In genomic region chr17:68035523-68036303, GRCh38 we compare ENCODE assay signal across 8 cellular contexts. TPM values are rescaled to one million over a fixed set of nuclear protein-coding genes. Genes with fewer than 3 reads are reported as not detected.
DNase-seq lines count a peak whose midpoint lies in the region; ATAC-seq and TF ChIP-seq lines count a peak whose summit lies in the region.

TSS of gene KPNA2 (plus strand) at chr17:68035735. CDS start at chr17:68037133, 1,398 bp downstream.

- H3K9me3 ChIP-seq in heart left ventricle (no peaks in the 10 kb centered on the region), trophoblast cell (ENCODE audit: insufficient read depth, low read depth, low read length) (no peaks in the 10 kb centered on the region), tibial nerve (no peaks in the 10 kb centered on the region)

- H3K4me1 Mint-ChIP-seq in T-cell, result peaks cover 8 to 21% (median 14%) of the 10 kb centered on the region in 3 donors

- H3K4me3 ChIP-seq in heart left ventricle, result peak within 1 kb of the TSS; percentile 70 to 99 (median 88)
- peak within 1 kb of the TSS; percentile 96 for H3K4me3 ChIP-seq in trophoblast cell (ENCODE audit: low read depth, low read length)
- H3K4me3 ChIP-seq in tibial nerve, result peak within 1 kb of the TSS; percentile 86 to 96 (median 90)

- TF ChIP-seq EP300 in tibial nerve (IDR thresholded peaks at IDR 0.05), result peak in 1 of 2 donors; percentile 87

- peak within 1 kb of the TSS; percentile 77 for H3K4me2 ChIP-seq in trophoblast cell (ENCODE audit: low read length)

- H3K36me3 ChIP-seq in heart left ventricle (peaks cover 0 to 37% (median 34%) of the 10 kb centered on the region in 9 donors), trophoblast cell (ENCODE audit: control insufficient read depth in 1 of 2, insufficient read depth in 2 of 2, low read length in 2 of 2) (peaks cover 26 to 31% of the 10 kb centered on the region in 2 experiments), tibial nerve (peaks cover 0 to 32% (median 0%) of the 10 kb centered on the region in 3 donors)

- peak within 1 kb of the TSS; percentile 82 for H3K14ac ChIP-seq in trophoblast cell (ENCODE audit: low read length)

- H3K27me3 ChIP-seq in heart left ventricle (no peaks in the 10 kb centered on the region), trophoblast cell (ENCODE audit: insufficient read depth, low read length) (no peaks in the 10 kb centered on the region), tibial nerve (no peaks in the 10 kb centered on the region)

- in situ Hi-C loops in GM13977 (cut with MboI; ENCODE audit: low pct_unique_long_range_greater_than_20kb, low sequenced_read_pairs, unreplicated experiment), result no loop called here

- no peak within 1 kb of the TSS for H2BK12ac ChIP-seq in trophoblast cell (ENCODE audit: low read length)

- H3K4ac ChIP-seq in trophoblast cell (ENCODE audit: low read depth, low read length), result peak within 1 kb of the TSS; percentile 99

- H3K4me1 ChIP-seq in heart left ventricle, result peaks cover 0 to 24% (median 15%) of the 10 kb centered on the region in 12 donors
- no peaks in the 10 kb centered on the region for H3K4me1 ChIP-seq in trophoblast cell (ENCODE audit: control insufficient read depth in 1 of 2, insufficient read depth in 2 of 2, low read length in 2 of 2)
- peaks cover 0 to 22% (median 6%) of the 10 kb centered on the region in 4 donors for H3K4me1 ChIP-seq in tibial nerve

- H4K12ac ChIP-seq in trophoblast cell (ENCODE audit: low read depth, low read length), result peak within 1 kb of the TSS; percentile 20

- no peak for TF ChIP-seq CTCF in GM13977 (IDR thresholded peaks at IDR 0.05; ENCODE audit: extremely low read depth, insufficient read depth, missing control alignments)
- TF ChIP-seq CTCF in heart left ventricle (IDR thresholded peaks at IDR 0.05), result no peak
- peak in 1 of 5 experiments; percentile 19 for TF ChIP-seq CTCF in tibial nerve (IDR thresholded peaks at IDR 0.05)

- TF ChIP-seq POLR2A in heart left ventricle (IDR thresholded peaks at IDR 0.05) (peak; percentile 36 to 91), tibial nerve (IDR thresholded peaks at IDR 0.05) (peak; percentile 37 to 72)

- peak within 1 kb of the TSS; percentile 81 for H2BK5ac ChIP-seq in trophoblast cell (ENCODE audit: low read depth, low read length, poor library complexity)

- intact Hi-C loops in heart left ventricle (cut with DNase I), result loop anchor here in 2 of 10 donors (5.0 to 10.0 kb wide), 3 partner anchors 43 to 69 kb away; no protein-coding TSS in a partner anchor

- peak within 1 kb of the TSS; percentile 88 for H4K8ac ChIP-seq in trophoblast cell (ENCODE audit: low read depth, low read length)

- CTCF ChIA-PET in T-cell (lab: Charles Lee), result interaction anchor here (0.6 to 1.0 kb wide), 7 partner anchors 11 to 814 kb away, joined by 3 to 11 read pairs (median 4); partner anchors contain the start of gene NOL11 (in 1 of the 2)

- POLR2A ChIA-PET in T-cell (lab: Charles Lee), result interaction anchor here in 1 of 2 donors (0.6 to 0.8 kb wide), 4 partner anchors 16 to 693 kb away, joined by 4 to 7 read pairs (median 4); no protein-coding TSS in a partner anchor

- H4K91ac ChIP-seq in trophoblast cell (ENCODE audit: low read depth, low read length), result peak within 1 kb of the TSS; percentile 54

- peaks cover 13% of the 10 kb centered on the region for H3K79me2 ChIP-seq in trophoblast cell (ENCODE audit: control insufficient read depth, insufficient read depth, low read length, poor library complexity)

- peak within 1 kb of the TSS; percentile 78 for H3K18ac ChIP-seq in trophoblast cell (ENCODE audit: low read length)

- H3K9ac ChIP-seq in trophoblast cell (ENCODE audit: low read length), result peak within 1 kb of the TSS; percentile 95

- no peaks in the 10 kb centered on the region for H3K27me3 Mint-ChIP-seq in T-cell

- H3K23ac ChIP-seq in trophoblast cell (ENCODE audit: low read length), result no peak within 1 kb of the TSS

- peak within 1 kb of the TSS; percentile 78 to 95 (median 91) for H3K4me3 Mint-ChIP-seq in T-cell

- DNase-seq in GM13977 (ENCODE audit: low spot score) (peak; percentile 98), NCI-H146 (lab: John Stamatoyannopoulos, UW) (peak; percentile 100), T-cell (peak; percentile 70 to 91 (median 87)), heart left ventricle (peak; percentile 94 to 96 (median 95)), trophoblast cell (peak; percentile 94 to 99), tibial nerve (ENCODE audit: low spot score in 2 of 2) (peak; percentile 86 to 93)

- peak within 1 kb of the TSS; percentile 13 for H2BK120ac ChIP-seq in trophoblast cell (ENCODE audit: insufficient read depth, low read length, poor library complexity)

- peak within 1 kb of the TSS; percentile 90 for H2AFZ ChIP-seq in trophoblast cell (ENCODE audit: insufficient read depth, low read length, poor library complexity)

- ATAC-seq in HG02870 (IDR thresholded peaks at IDR 0.05; ENCODE audit: unreplicated experiment) (peak; percentile 94), T-cell (replicated peaks in 1 of 4) (peak; percentile 87 to 91 (median 90)), heart left ventricle (peak; percentile 96 to 97 (median 96))

- WGBS in adipose tissue, 3 donors, result 0% methylated on average over 62 to 68 of the region's 72 CpGs
- WGBS in heart left ventricle, 4 donors, result 0 to 1% (median 0%) methylated on average over 38 to 68 of the region's 72 CpGs
- WGBS in trophoblast cell (ENCODE audit: extremely low coverage, insufficient coverage, insufficient read length), result no CpG with 5 or more reads among the region's 72 CpGs
- WGBS in tibial nerve, 2 donors, result 0 to 1% methylated on average over 22 to 66 of the region's 72 CpGs

- H3K27ac ChIP-seq in adipose tissue (ENCODE audit: low read depth, low read length) (no peak within 1 kb of the TSS), heart left ventricle (peak within 1 kb of the TSS in 11 of 12 donors; percentile 21 to 92 (median 79)), trophoblast cell (ENCODE audit: low read depth, low read length) (peak within 1 kb of the TSS; percentile 76), tibial nerve (peak within 1 kb of the TSS; percentile 61 to 80 (median 76))

- H3K9me3 Mint-ChIP-seq in T-cell, result no peaks in the 10 kb centered on the region

- peaks cover 6% of the 10 kb centered on the region for H3K79me1 ChIP-seq in trophoblast cell (ENCODE audit: low read length)

- H2AK5ac ChIP-seq in trophoblast cell (ENCODE audit: low read length), result peak within 1 kb of the TSS; percentile 97

- H3K36me3 Mint-ChIP-seq in T-cell, result peaks cover 8% of the 10 kb centered on the region

- H3K27ac Mint-ChIP-seq in T-cell, result peak within 1 kb of the TSS; percentile 82 to 84

RNA-seq across cellular contexts. Expression of gene KPNA2, which starts in this region (rescaled TPM):
- total RNA-seq in T-cell (10 to 100 TPM; 10.1 to 58.1 (median 13.9) TPM), heart left ventricle (10 to 100 TPM; 12.6 to 50.7 (median 20.4) TPM), tibial nerve (10 to 100 TPM; 10.4 to 18.3 (median 16.4) TPM)
- polyA plus RNA-seq in adipose tissue (10 to 100 TPM in 2 of 3 donors, 1 to 10 TPM in 1; 3.6 to 29.1 (median 21.3) TPM), heart left ventricle (10 to 100 TPM; 10.6 to 37.9 TPM)
- 215 and 223 TPM in 2 replicates for polyA plus RNA-seq in trophoblast cell (2013)
